Comparison of ENCODE assay signal across 8 cellular contexts in genomic region chr14:70941637-70942341, GRCh38. TPM values are rescaled to one million over a fixed set of nuclear protein-coding genes. Genes with fewer than 3 reads are reported as not detected.
DNase-seq lines count a peak whose midpoint lies in the region; ATAC-seq and TF ChIP-seq lines count a peak whose summit lies in the region.
"Not testable (repeated sequence)": the region's sequence is repeated elsewhere in the genome, so short reads cannot be mapped to it uniquely, and the experiment has no call there.

No MANE protein-coding gene starts in this region.

- H3K36me3 Mint-ChIP-seq in activated T-cell treated with anti-CD3 and anti-CD28 coated beads, Interleukin-2, amount 50 U/mL, for 72 hours (ENCODE audit: insufficient read depth in 2 of 2) = peaks cover 48 to 70% of the 10 kb centered on the region in 2 donors
- H3K36me3 Mint-ChIP-seq in activated naive CD8-positive, alpha-beta T cell = peaks cover 42% of the 10 kb centered on the region
- peaks cover 21 to 27% (median 24%) of the 10 kb centered on the region in 3 donors for H3K36me3 Mint-ChIP-seq in immature natural killer cell

- H3K27me3 ChIP-seq in transverse colon = not testable (repeated sequence)

- peaks cover 18 to 26% of the 10 kb centered on the region in 2 donors for H3K9me3 Mint-ChIP-seq in activated T-cell treated with anti-CD3 and anti-CD28 coated beads, Interleukin-2, amount 50 U/mL, for 72 hours
- H3K9me3 Mint-ChIP-seq in activated naive CD8-positive, alpha-beta T cell (ENCODE audit: low read depth) = peaks cover 26% of the 10 kb centered on the region
- peaks cover 4 to 21% (median 16%) of the 10 kb centered on the region in 6 donors for H3K9me3 Mint-ChIP-seq in immature natural killer cell

- H3K4me1 Mint-ChIP-seq in activated T-cell treated with anti-CD3 and anti-CD28 coated beads, Interleukin-2, amount 50 U/mL, for 72 hours (ENCODE audit: low read depth) = peaks cover 55% of the 10 kb centered on the region
- peaks cover 73% of the 10 kb centered on the region for H3K4me1 Mint-ChIP-seq in activated naive CD8-positive, alpha-beta T cell (ENCODE audit: low read depth)
- peaks cover 77 to 83% of the 10 kb centered on the region in 2 donors for H3K4me1 Mint-ChIP-seq in immature natural killer cell

- peak overlapping the region in 1 of 4 donors; percentile 41 for H3K27ac ChIP-seq in transverse colon

- not testable (repeated sequence) for H3K36me3 ChIP-seq in transverse colon

- H3K27ac Mint-ChIP-seq in activated T-cell treated with anti-CD3 and anti-CD28 coated beads, Interleukin-2, amount 50 U/mL, for 72 hours = peak overlapping the region; percentile 96
- peak overlapping the region; percentile 91 for H3K27ac Mint-ChIP-seq in activated naive CD8-positive, alpha-beta T cell
- H3K27ac Mint-ChIP-seq in immature natural killer cell = peak overlapping the region; percentile 81 to 97 (median 89)

- not testable (repeated sequence) for TF ChIP-seq POLR2A in transverse colon (IDR thresholded peaks at IDR 0.05)

- H3K27me3 Mint-ChIP-seq in activated T-cell treated with anti-CD3 and anti-CD28 coated beads, Interleukin-2, amount 50 U/mL, for 72 hours (ENCODE audit: low read depth); activated naive CD8-positive, alpha-beta T cell; immature natural killer cell (ENCODE audit: low read depth in 3 of 3): not testable (repeated sequence)

- ATAC-seq in activated T-cell treated with anti-CD3 and anti-CD28 coated beads, Interleukin-2, amount 50 U/mL, for 72 hours (replicated peaks in 1 of 2) = not testable (repeated sequence)

- not testable (repeated sequence) for H3K4me1 ChIP-seq in transverse colon

- DNase-seq in T-helper 1 cell = peak; percentile 40 to 80 (median 58)
- DNase-seq in activated CD4-positive, alpha-beta T cell treated with anti-CD3 and anti-CD28 coated beads, Interleukin-2, amount 50 U/mL, for 4 hours = peak; percentile 67 to 70
- peak; percentile 52 to 82 for DNase-seq in activated T-cell treated with anti-CD3 and anti-CD28 coated beads, Interleukin-2, amount 50 U/mL, for 72 hours
- DNase-seq in immature natural killer cell = peak; percentile 54 to 73 (median 64)
- peak; percentile 24 to 52 (median 49) for DNase-seq in stimulated activated CD4-positive, alpha-beta T cell treated with anti-CD3 and anti-CD28 coated beads, Interleukin-12 subunit alpha, Interleukin-12 subunit beta, amount 100 ng/mL, for 48 hours (ENCODE audit: low read depth in 2 of 3, low spot score in 1 of 3)
- peak; percentile 24 for DNase-seq in stimulated activated CD8-positive, alpha-beta memory T cell treated with anti-CD3 and anti-CD28 coated beads, Interleukin-15, amount 100 ng/mL, for 1 hour (ENCODE audit: low read depth)
- DNase-seq in transverse colon = peak; percentile 56

- H3K4me3 ChIP-seq in transverse colon = not testable (repeated sequence)

- TF ChIP-seq CTCF in transverse colon (IDR thresholded peaks at IDR 0.05) = not testable (repeated sequence)

- H3K4me3 Mint-ChIP-seq in activated T-cell treated with anti-CD3 and anti-CD28 coated beads, Interleukin-2, amount 50 U/mL, for 72 hours = peak overlapping the region; percentile 68 to 87
- peak overlapping the region; percentile 40 for H3K4me3 Mint-ChIP-seq in activated naive CD8-positive, alpha-beta T cell
- H3K4me3 Mint-ChIP-seq in immature natural killer cell = peak overlapping the region; percentile 71 to 88 (median 77)

- in situ Hi-C loops in transverse colon (cut with MboI; ENCODE audit: low pct_ligation_motif_present in 1 of 4, low pct_unique_long_range_greater_than_20kb in 1 of 4, low sequenced_read_pairs in 3 of 4) = not testable (repeated sequence)

- H3K9me3 ChIP-seq in transverse colon = not testable (repeated sequence)

- intact Hi-C loops in transverse colon (cut with DNase I; ENCODE audit: low total_unique reads) = not testable (repeated sequence)

- not testable (repeated sequence) for TF ChIP-seq EP300 in transverse colon (IDR thresholded peaks at IDR 0.05; ENCODE audit: low read depth)

- WGBS in transverse colon (ENCODE audit: low coverage in 1 of 2), 2 donors = 88 to 100% methylated on average over 1 to 15 of the region's 15 CpGs

RNA-seq across cellular contexts. Expression of gene PCNX1, which starts 34.5 kb away (rescaled TPM):
- total RNA-seq in activated T-cell treated with anti-CD3 and anti-CD28 coated beads, Interleukin-2, amount 50 U/mL, for 72 hours = 10 to 100 TPM; 83.3 to 85.8 TPM
- polyA plus RNA-seq in immature natural killer cell = 10 to 100 TPM in 1 of 3 donors, 1 to 10 TPM in 2; 4.6 to 17.2 (median 4.6) TPM
- total RNA-seq in transverse colon = 10 to 100 TPM; 15.0 to 64.6 (median 46.0) TPM
